In the genomic region with DNA sequence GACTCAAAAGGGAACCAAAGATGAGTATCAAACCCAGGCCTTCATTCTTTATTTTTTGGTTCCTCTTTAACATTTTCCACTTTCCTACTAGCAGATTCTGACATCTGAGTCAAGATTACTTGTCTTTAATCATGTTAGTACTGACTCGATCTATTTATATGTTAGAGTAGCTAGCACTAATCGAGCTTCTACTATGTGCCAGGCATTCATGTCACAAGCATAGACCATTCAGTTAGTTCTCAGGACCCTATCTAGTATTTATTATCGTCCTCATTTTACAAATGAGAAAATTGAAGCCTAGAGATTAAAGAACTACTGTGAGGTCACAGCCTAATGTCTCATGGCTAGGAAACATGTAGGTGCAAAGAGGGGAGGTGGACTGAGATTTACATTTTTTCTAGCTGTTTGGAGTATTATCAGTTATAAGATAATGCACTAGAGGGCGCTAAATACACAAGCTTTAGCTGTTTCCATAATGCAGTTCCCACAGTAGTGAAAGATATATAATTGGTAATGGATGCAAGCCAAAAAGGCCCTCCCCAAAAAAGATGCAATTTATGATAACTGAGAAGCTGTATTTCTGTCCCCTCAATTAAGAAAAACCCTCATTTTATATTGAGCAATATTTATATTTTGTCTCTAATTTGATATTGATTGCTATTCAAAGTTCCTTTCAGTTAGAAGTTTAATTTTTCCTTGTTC, we compare ENCODE assay signal across 1 cellular context.
TF ChIP-seq lines count a peak whose summit lies in the region.

No MANE protein-coding gene starts in this region.

TF ChIP-seq in K562, 482 proteins besides CTCF, POLR2A, EP300 and RAD21 (continued from another document and continues in another):
- TF ChIP-seq POLR2B (IDR thresholded peaks at IDR 0.05; ENCODE audit: low read depth, partially characterized antibody) (peak; percentile 4), ASH1L (IDR thresholded peaks at IDR 0.05; ENCODE audit: borderline replicate concordance, low read depth, partially characterized antibody) (no peak), CEBPG (CRISPR knock-in tag; IDR thresholded peaks at IDR 0.05) (no peak), CEBPG (tag; conservative IDR thresholded peaks at IDR 0.05 in 1 of 2, IDR thresholded peaks at IDR 0.05 in 1 of 2) (peak; percentile 70 to 78), RHOXF2B (CRISPR knock-in tag; conservative IDR thresholded peaks at IDR 0.05) (no peak), POLR2G (IDR thresholded peaks at IDR 0.05; ENCODE audit: low read depth, low read length) (no peak), NEUROD1 (IDR thresholded peaks at IDR 0.05; ENCODE audit: borderline replicate concordance, low read depth, low read length, partially characterized antibody) (no peak), DPF2 (IDR thresholded peaks at IDR 0.05) (peak; percentile 38; the same call in 1 of the 2 replicates), SIRT6 (IDR thresholded peaks at IDR 0.05; ENCODE audit: low read depth, low read length) (no peak), TAF9B (IDR thresholded peaks at IDR 0.05; ENCODE audit: partially characterized antibody) (no peak), KLF16 (IDR thresholded peaks at IDR 0.05) (peak; percentile 46; the same call in 1 of the 2 replicates), DDX20 (tag; IDR thresholded peaks at IDR 0.05; ENCODE audit: low read depth) (no peak), SIN3A (IDR thresholded peaks at IDR 0.05; ENCODE audit: borderline replicate concordance in 2 of 2, control insufficient read depth in 1 of 2, low read depth in 2 of 2, low read length in 2 of 2) (no peak), SOX6 (IDR thresholded peaks at IDR 0.05) (peak; percentile 58; the same call in 1 of the 2 replicates), AFF4 (CRISPR knock-in tag; IDR thresholded peaks at IDR 0.05) (no peak), SMARCC2 (IDR thresholded peaks at IDR 0.05; ENCODE audit: low read depth) (no peak), MCM5 (IDR thresholded peaks at IDR 0.05; ENCODE audit: low read depth) (no peak), ZNF347 (CRISPR knock-in tag; IDR thresholded peaks at IDR 0.05; ENCODE audit: low read depth) (no peak), ZNF134 (CRISPR knock-in tag; conservative IDR thresholded peaks at IDR 0.05) (no peak), CBX1 (IDR thresholded peaks at IDR 0.05; ENCODE audit: low read depth) (no peak), SMAD1 (IDR thresholded peaks at IDR 0.05; ENCODE audit: low read depth, low read length, partially characterized antibody) (no peak), CBX5 (IDR thresholded peaks at IDR 0.05; ENCODE audit: borderline replicate concordance, low read depth) (no peak), PML (IDR thresholded peaks at IDR 0.05; ENCODE audit: low read length) (no peak), FUS (optimal IDR thresholded peaks at IDR 0.05; ENCODE audit: low read depth, low read length) (no peak), COPS2 (conservative IDR thresholded peaks at IDR 0.05) (no peak), ZNF699 (CRISPR knock-in tag; IDR thresholded peaks at IDR 0.05; ENCODE audit: insufficient replicate concordance) (no peak), MTA1 (IDR thresholded peaks at IDR 0.05; ENCODE audit: borderline replicate concordance) (no peak), PHF21A (IDR thresholded peaks at IDR 0.05; ENCODE audit: borderline replicate concordance, low read depth) (peak; percentile 76; the same call in 1 of the 2 replicates), ZFP91 (CRISPR knock-in tag; IDR thresholded peaks at IDR 0.05) (no peak), E2F3 (CRISPR knock-in tag; IDR thresholded peaks at IDR 0.05) (no peak), ZNF644 (tag; IDR thresholded peaks at IDR 0.05; ENCODE audit: low read depth) (no peak), CCNT2 (IDR thresholded peaks at IDR 0.05; ENCODE audit: borderline replicate concordance, extremely low read depth, insufficient read length, low read depth, low read length) (peak; percentile 52), BDP1 (IDR thresholded peaks at IDR 0.05; ENCODE audit: insufficient read depth, insufficient read length) (no peak)
- TF ChIP-seq, protein P1, sequence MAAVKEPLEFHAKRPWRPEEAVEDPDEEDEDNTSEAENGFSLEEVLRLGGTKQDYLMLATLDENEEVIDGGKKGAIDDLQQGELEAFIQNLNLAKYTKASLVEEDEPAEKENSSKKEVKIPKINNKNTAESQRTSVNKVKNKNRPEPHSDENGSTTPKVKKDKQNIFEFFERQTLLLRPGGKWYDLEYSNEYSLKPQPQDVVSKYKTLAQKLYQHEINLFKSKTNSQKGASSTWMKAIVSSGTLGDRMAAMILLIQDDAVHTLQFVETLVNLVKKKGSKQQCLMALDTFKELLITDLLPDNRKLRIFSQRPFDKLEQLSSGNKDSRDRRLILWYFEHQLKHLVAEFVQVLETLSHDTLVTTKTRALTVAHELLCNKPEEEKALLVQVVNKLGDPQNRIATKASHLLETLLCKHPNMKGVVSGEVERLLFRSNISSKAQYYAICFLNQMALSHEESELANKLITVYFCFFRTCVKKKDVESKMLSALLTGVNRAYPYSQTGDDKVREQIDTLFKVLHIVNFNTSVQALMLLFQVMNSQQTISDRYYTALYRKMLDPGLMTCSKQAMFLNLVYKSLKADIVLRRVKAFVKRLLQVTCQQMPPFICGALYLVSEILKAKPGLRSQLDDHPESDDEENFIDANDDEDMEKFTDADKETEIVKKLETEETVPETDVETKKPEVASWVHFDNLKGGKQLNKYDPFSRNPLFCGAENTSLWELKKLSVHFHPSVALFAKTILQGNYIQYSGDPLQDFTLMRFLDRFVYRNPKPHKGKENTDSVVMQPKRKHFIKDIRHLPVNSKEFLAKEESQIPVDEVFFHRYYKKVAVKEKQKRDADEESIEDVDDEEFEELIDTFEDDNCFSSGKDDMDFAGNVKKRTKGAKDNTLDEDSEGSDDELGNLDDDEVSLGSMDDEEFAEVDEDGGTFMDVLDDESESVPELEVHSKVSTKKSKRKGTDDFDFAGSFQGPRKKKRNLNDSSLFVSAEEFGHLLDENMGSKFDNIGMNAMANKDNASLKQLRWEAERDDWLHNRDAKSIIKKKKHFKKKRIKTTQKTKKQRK (IDR thresholded peaks at IDR 0.05; ENCODE audit: borderline replicate concordance, low read depth, low read length) = no peak
- TF ChIP-seq, protein P2, sequence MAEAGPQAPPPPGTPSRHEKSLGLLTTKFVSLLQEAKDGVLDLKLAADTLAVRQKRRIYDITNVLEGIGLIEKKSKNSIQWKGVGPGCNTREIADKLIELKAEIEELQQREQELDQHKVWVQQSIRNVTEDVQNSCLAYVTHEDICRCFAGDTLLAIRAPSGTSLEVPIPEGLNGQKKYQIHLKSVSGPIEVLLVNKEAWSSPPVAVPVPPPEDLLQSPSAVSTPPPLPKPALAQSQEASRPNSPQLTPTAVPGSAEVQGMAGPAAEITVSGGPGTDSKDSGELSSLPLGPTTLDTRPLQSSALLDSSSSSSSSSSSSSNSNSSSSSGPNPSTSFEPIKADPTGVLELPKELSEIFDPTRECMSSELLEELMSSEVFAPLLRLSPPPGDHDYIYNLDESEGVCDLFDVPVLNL (CRISPR knock-in tag; IDR thresholded peaks at IDR 0.05; ENCODE audit: low read depth) = no peak
- TF ChIP-seq, protein P3, sequence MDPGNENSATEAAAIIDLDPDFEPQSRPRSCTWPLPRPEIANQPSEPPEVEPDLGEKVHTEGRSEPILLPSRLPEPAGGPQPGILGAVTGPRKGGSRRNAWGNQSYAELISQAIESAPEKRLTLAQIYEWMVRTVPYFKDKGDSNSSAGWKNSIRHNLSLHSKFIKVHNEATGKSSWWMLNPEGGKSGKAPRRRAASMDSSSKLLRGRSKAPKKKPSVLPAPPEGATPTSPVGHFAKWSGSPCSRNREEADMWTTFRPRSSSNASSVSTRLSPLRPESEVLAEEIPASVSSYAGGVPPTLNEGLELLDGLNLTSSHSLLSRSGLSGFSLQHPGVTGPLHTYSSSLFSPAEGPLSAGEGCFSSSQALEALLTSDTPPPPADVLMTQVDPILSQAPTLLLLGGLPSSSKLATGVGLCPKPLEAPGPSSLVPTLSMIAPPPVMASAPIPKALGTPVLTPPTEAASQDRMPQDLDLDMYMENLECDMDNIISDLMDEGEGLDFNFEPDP (CRISPR knock-in tag; IDR thresholded peaks at IDR 0.05) = peak; percentile 70; the same call in 1 of the 2 replicates
- TF ChIP-seq, protein P4, sequence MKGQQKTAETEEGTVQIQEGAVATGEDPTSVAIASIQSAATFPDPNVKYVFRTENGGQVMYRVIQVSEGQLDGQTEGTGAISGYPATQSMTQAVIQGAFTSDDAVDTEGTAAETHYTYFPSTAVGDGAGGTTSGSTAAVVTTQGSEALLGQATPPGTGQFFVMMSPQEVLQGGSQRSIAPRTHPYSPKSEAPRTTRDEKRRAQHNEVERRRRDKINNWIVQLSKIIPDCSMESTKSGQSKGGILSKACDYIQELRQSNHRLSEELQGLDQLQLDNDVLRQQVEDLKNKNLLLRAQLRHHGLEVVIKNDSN (CRISPR knock-in tag; IDR thresholded peaks at IDR 0.05) = no peak
- TF ChIP-seq, protein P5, sequence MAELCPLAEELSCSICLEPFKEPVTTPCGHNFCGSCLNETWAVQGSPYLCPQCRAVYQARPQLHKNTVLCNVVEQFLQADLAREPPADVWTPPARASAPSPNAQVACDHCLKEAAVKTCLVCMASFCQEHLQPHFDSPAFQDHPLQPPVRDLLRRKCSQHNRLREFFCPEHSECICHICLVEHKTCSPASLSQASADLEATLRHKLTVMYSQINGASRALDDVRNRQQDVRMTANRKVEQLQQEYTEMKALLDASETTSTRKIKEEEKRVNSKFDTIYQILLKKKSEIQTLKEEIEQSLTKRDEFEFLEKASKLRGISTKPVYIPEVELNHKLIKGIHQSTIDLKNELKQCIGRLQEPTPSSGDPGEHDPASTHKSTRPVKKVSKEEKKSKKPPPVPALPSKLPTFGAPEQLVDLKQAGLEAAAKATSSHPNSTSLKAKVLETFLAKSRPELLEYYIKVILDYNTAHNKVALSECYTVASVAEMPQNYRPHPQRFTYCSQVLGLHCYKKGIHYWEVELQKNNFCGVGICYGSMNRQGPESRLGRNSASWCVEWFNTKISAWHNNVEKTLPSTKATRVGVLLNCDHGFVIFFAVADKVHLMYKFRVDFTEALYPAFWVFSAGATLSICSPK (IDR thresholded peaks at IDR 0.05; ENCODE audit: borderline replicate concordance) = no peak
- TF ChIP-seq, protein P6, sequence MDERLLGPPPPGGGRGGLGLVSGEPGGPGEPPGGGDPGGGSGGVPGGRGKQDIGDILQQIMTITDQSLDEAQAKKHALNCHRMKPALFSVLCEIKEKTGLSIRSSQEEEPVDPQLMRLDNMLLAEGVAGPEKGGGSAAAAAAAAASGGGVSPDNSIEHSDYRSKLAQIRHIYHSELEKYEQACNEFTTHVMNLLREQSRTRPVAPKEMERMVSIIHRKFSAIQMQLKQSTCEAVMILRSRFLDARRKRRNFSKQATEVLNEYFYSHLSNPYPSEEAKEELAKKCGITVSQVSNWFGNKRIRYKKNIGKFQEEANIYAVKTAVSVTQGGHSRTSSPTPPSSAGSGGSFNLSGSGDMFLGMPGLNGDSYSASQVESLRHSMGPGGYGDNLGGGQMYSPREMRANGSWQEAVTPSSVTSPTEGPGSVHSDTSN (CRISPR knock-in tag; IDR thresholded peaks at IDR 0.05; ENCODE audit: low read depth) = no peak
- TF ChIP-seq, protein P6 (tag; conservative IDR thresholded peaks at IDR 0.05; ENCODE audit: low read depth) = peak; percentile 83
- TF ChIP-seq, protein P7, sequence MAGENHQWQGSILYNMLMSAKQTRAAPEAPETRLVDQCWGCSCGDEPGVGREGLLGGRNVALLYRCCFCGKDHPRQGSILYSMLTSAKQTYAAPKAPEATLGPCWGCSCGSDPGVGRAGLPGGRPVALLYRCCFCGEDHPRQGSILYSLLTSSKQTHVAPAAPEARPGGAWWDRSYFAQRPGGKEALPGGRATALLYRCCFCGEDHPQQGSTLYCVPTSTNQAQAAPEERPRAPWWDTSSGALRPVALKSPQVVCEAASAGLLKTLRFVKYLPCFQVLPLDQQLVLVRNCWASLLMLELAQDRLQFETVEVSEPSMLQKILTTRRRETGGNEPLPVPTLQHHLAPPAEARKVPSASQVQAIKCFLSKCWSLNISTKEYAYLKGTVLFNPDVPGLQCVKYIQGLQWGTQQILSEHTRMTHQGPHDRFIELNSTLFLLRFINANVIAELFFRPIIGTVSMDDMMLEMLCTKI (IDR thresholded peaks at IDR 0.05; ENCODE audit: partially characterized antibody) = no peak
